ENCODE assay signal across 21 cellular contexts in the genomic region with DNA sequence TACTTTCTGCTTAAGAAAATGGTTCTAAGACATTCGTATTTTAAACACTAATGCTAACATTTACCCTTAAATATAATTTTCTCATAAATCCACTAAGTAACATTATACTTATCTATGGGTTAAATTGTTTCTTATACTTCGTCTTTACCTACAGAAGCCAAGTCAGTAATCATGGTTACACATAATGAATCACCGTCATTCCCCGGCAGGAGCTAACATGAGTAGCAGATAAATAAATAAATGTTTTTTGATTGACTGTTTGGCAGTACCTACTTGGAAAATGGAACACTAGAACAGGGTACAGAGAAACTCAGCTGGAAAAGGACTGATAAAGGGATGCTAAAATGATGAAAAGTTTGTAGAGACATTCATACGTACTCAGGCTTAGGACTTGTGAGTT.
"Had no signal": no experiment of that assay in that cellular context is flagged by ENCODE, and none has a peak within 500 bp of the region (broad histone marks: within the 10 kb centered on the region; RNA-seq: fewer than 3 reads in every experiment).

No MANE protein-coding gene starts in this region.

- H3K27me3 ChIP-seq: MG63, SJCRH30 had no signal

- H3K9me3 ChIP-seq: MG63, SJCRH30 had no signal

- H3K27ac ChIP-seq: HL-60, PC-9, SJCRH30 had no signal

- H3K36me3 ChIP-seq: MG63, SJCRH30 had no signal

- H3K4me3 ChIP-seq: MG63, PC-9, SJCRH30 had no signal

- DNase-seq: KBM-7, MG63, NCI-H1092, NCI-H1105 treated with DMSO at 0.1 percent for 48 hours, NCI-H1417 treated with DMSO at 0.1 percent for 48 hours, NCI-H146, NCI-H1694 treated with DMSO at 0.1 percent for 48 hours, NCI-H1930, NCI-H2081 treated with DMSO at 0.1 percent for 48 hours, NCI-H2171, NCI-H226, NCI-H446, NCI-H510A, NCI-H524 treated with DMSO at 0.1 percent for 48 hours, NCI-H69, NCI-H774, PC-9, SHP77 treated with DMSO at 0.1 percent for 48 hours, SJCRH30, T-helper 1 cell had no signal

- H3K4me1 ChIP-seq: SJCRH30 had no signal
